Comparison of ENCODE assay signal across 19 cellular contexts in genomic region chr10:29838529-29838928, GRCh38.
A peak's percentile ranks its signal among the peaks of the same experiment; 100 is the strongest.
DNase-seq lines count a peak whose midpoint lies in the region; ATAC-seq, FAIRE-seq and TF ChIP-seq lines count a peak whose summit lies in the region.
"Had no signal": no experiment of that assay in that cellular context is flagged by ENCODE, and none has a peak within 500 bp of the region (broad histone marks: within the 10 kb centered on the region; RNA-seq: fewer than 3 reads in every experiment).

No MANE protein-coding gene starts in this region.

- H3K9me3 Mint-ChIP-seq in natural killer cell treated with Interleukin-12 subunit alpha and Interleukin-12 subunit beta and Interleukin-15 and Interleukin-18, amount 100 ng/mL, for 72 hours, result no peaks in the 10 kb centered on the region

- intact Hi-C loops in ovary (cut with DNase I), result no loop called here

- peaks cover 0 to 8% of the 10 kb centered on the region in 2 donors for H3K4me1 Mint-ChIP-seq in natural killer cell treated with Interleukin-12 subunit alpha and Interleukin-12 subunit beta and Interleukin-15 and Interleukin-18, amount 100 ng/mL, for 72 hours (ENCODE audit: low read depth in 2 of 2)
- H3K4me1 Mint-ChIP-seq: CD14-positive monocyte had no signal

- 33 to 60% methylated on average over 1 of the region's 5 CpGs for WGBS in gastroesophageal sphincter (ENCODE audit: low coverage in 1 of 2), 2 donors
- WGBS in ovary, 3 donors, result 14 to 23% (median 17%) methylated on average over 5 of the region's 5 CpGs
- 67% methylated on average over 5 of the region's 5 CpGs for WGBS in thymus

- no peaks in the 10 kb centered on the region for H3K36me3 Mint-ChIP-seq in natural killer cell treated with Interleukin-12 subunit alpha and Interleukin-12 subunit beta and Interleukin-15 and Interleukin-18, amount 100 ng/mL, for 72 hours
- H3K36me3 Mint-ChIP-seq: CD14-positive monocyte had no signal

- no peak overlapping the region for H3K27ac Mint-ChIP-seq in natural killer cell treated with Interleukin-12 subunit alpha and Interleukin-12 subunit beta and Interleukin-15 and Interleukin-18, amount 100 ng/mL, for 72 hours
- H3K27ac Mint-ChIP-seq: CD14-positive monocyte had no signal

- H3K27ac ChIP-seq in gastroesophageal sphincter, result peak overlapping the region; percentile 90 to 97 (median 95)
- H3K27ac ChIP-seq in ovary, result peak overlapping the region; percentile 24 to 36
- H3K27ac ChIP-seq in thymus (ENCODE audit: low read depth), result peak overlapping the region; percentile 1
- H3K27ac ChIP-seq: RWPE1 had no signal

- TF ChIP-seq CTCF in gastroesophageal sphincter (IDR thresholded peaks at IDR 0.05) (no peak), ovary (IDR thresholded peaks at IDR 0.05) (no peak)

- no peaks in the 10 kb centered on the region for H3K27me3 ChIP-seq in gastroesophageal sphincter
- H3K27me3 ChIP-seq in ovary, result no peaks in the 10 kb centered on the region
- no peaks in the 10 kb centered on the region for H3K27me3 ChIP-seq in thymus (ENCODE audit: control insufficient read depth, insufficient read depth)

- H3K4me3 Mint-ChIP-seq in natural killer cell treated with Interleukin-12 subunit alpha and Interleukin-12 subunit beta and Interleukin-15 and Interleukin-18, amount 100 ng/mL, for 72 hours, result no peak overlapping the region
- H3K4me3 Mint-ChIP-seq: CD14-positive monocyte had no signal

- peak; percentile 81 for ATAC-seq in gastroesophageal sphincter
- no peak for ATAC-seq in natural killer cell treated with Interleukin-12 subunit alpha and Interleukin-12 subunit beta and Interleukin-15 and Interleukin-18, amount 100 ng/mL, for 72 hours
- ATAC-seq: PC-3 had no signal

- TF ChIP-seq EP300 in gastroesophageal sphincter (IDR thresholded peaks at IDR 0.05) (peak; percentile 91), ovary (IDR thresholded peaks at IDR 0.05) (no peak)

- peaks cover 7 to 9% of the 10 kb centered on the region in 2 donors for H3K27me3 Mint-ChIP-seq in natural killer cell treated with Interleukin-12 subunit alpha and Interleukin-12 subunit beta and Interleukin-15 and Interleukin-18, amount 100 ng/mL, for 72 hours

- TF ChIP-seq POLR2A in gastroesophageal sphincter (IDR thresholded peaks at IDR 0.05), result no peak
- no peak for TF ChIP-seq POLR2A in ovary (IDR thresholded peaks at IDR 0.05)
- no peak for TF ChIP-seq POLR2A in GM12892 (IDR thresholded peaks at IDR 0.05; ENCODE audit: low read depth, low read length)

- H3K4me1 ChIP-seq in gastroesophageal sphincter (peaks cover 9 to 77% (median 10%) of the 10 kb centered on the region in 3 donors), ovary (ENCODE audit: insufficient read depth) (peaks cover 14% of the 10 kb centered on the region), thymus (ENCODE audit: control insufficient read depth, insufficient read depth, low read length) (peaks cover 3% of the 10 kb centered on the region)
- H3K4me1 ChIP-seq: HAP-1 had no signal

- H3K9me3 ChIP-seq in gastroesophageal sphincter (no peaks in the 10 kb centered on the region), ovary (no peaks in the 10 kb centered on the region), thymus (ENCODE audit: control insufficient read depth) (no peaks in the 10 kb centered on the region)
- H3K9me3 ChIP-seq: HAP-1 had no signal

- peak; percentile 28 to 35 for DNase-seq in Kasumi-1 (lab: John Stamatoyannopoulos, UW)
- peak in 4 of 5 donors; percentile 30 to 82 (median 72) for DNase-seq in ovary
- DNase-seq in GM12892 (ENCODE audit: insufficient read length), result no peak
- DNase-seq in activated T-cell treated with anti-CD3 and anti-CD28 coated beads, Interleukin-2, amount 50 U/mL, for 48 hours, result no peak
- DNase-seq in HT-29 (ENCODE audit: low spot score), result no peak
- DNase-seq in natural killer cell treated with Interleukin-12 subunit alpha and Interleukin-12 subunit beta and Interleukin-15 and Interleukin-18, amount 100 ng/mL, for 72 hours (ENCODE audit: low spot score), result no peak
- DNase-seq: ACHN, AML-193, COR-L47, NCI-H1417 treated with DMSO at 0.1 percent for 48 hours, NCI-H2029, NCI-H774, PC-3 had no signal

- H3K36me3 ChIP-seq in gastroesophageal sphincter (no peaks in the 10 kb centered on the region), ovary (no peaks in the 10 kb centered on the region), thymus (ENCODE audit: control insufficient read depth, insufficient read depth) (no peaks in the 10 kb centered on the region)
- H3K36me3 ChIP-seq: HAP-1 had no signal

- H3K4me3 ChIP-seq in gastroesophageal sphincter, result no peak overlapping the region
- H3K4me3 ChIP-seq in ovary, result no peak overlapping the region
- no peak overlapping the region for H3K4me3 ChIP-seq in thymus (ENCODE audit: low read length)
- H3K4me3 ChIP-seq: HAP-1 had no signal

- no peak for FAIRE-seq in GM12892 (lab: Jason Lieb, UNC)
- FAIRE-seq: GM19239 had no signal

Comparison
In these comparisons a context has a peak if more than half of its experiments do, and no peak if none do; other contexts are left out.
1. DNase-seq: peak in Kasumi-1 (2 of 2) and ovary (4 of 5); none in GM12892 (single experiment), activated T-cell treated with anti-CD3 and anti-CD28 coated beads, Interleukin-2, amount 50 U/mL, for 48 hours (0 of 2), HT-29 (single experiment) and natural killer cell treated with Interleukin-12 subunit alpha and Interleukin-12 subunit beta and Interleukin-15 and Interleukin-18, amount 100 ng/mL, for 72 hours (single experiment).
2. H3K27ac ChIP-seq: peak in every context shown above with its lines; median percentile 95 in gastroesophageal sphincter; 30 in ovary; 1 in thymus.